ENCODE assay signal across 21 cellular contexts in the genomic region with DNA sequence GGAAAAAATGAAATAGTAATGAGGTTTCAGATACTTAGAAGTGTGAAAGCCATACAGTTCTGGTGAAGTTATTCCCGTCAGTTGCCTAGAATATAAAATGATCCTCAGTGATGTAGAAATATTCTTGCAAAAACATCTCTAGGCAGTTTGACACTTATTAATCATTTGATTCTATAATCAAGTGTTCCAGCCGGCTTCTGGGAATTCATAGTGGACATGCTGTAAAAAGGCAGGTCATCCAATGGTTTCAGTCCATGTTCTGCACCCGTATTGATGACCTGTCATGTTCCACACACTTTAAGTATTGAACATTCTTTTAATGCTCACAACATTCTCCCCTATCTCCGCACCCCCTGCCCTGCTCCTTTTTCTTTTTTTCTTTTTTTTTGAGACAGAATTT.
"Had no signal": no experiment of that assay in that cellular context is flagged by ENCODE, and none has a peak within 500 bp of the region (broad histone marks: within the 10 kb centered on the region; RNA-seq: fewer than 3 reads in every experiment).

No MANE protein-coding gene starts in this region.

- H3K9me3 ChIP-seq: Peyer's patch, SJCRH30 had no signal

- H3K4me3 ChIP-seq: Peyer's patch, SJCRH30 had no signal

- H3K4me1 ChIP-seq: SJCRH30 had no signal

- DNase-seq: KBM-7, MV-4-11, NCI-H1048, NCI-H1105, NCI-H1417, NCI-H1436 treated with DMSO at 0.1 percent for 48 hours, NCI-H1694, NCI-H187 treated with DMSO at 0.1 percent for 48 hours, NCI-H2081 treated with DMSO at 0.1 percent for 48 hours, NCI-H2171, NCI-H226, NCI-H446, NCI-H510A, NCI-H524 treated with DMSO at 0.1 percent for 48 hours, NCI-H69, NCI-H774, Peyer's patch, SHP77 treated with DMSO at 0.1 percent for 48 hours, SJCRH30 had no signal

- H3K27me3 ChIP-seq: Peyer's patch, SJCRH30 had no signal

- ATAC-seq: Right ventricle myocardium inferior, SK-N-SH treated with all-trans-retinoic acid at 6 μM for 48 hours had no signal

- H3K27ac ChIP-seq: Peyer's patch, SJCRH30 had no signal
